2 cellular contexts compared by ENCODE assay signal in the genomic region with DNA sequence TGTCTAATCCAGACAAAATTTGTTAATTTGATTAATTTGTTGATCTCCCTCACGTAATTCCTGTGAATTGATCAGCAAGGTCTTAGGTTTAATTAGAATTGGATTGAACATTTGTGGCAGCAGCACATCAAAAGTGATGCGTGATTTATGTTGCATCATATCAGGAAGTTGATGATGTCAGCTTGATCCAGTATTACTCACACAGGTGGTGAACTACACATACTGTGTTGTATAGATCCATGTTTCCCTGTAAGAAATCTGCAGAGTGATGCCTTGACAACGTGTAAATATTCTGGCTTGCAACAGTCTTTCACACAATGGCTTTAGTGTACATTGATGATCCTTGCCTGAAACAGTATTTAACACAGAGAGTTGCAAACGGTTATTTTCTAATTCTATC.
TF ChIP-seq lines count a peak whose summit lies in the region.

No MANE protein-coding gene starts in this region.

TF ChIP-seq in IMR-90, 13 proteins besides CTCF, POLR2A, EP300 and RAD21:
- peak; percentile 72 for TF ChIP-seq CEBPB (IDR thresholded peaks at IDR 0.05; ENCODE audit: low read depth, low read length)
- no peak for TF ChIP-seq RCOR1 (IDR thresholded peaks at IDR 0.05; ENCODE audit: insufficient replicate concordance, low read length)
- no peak for TF ChIP-seq MXI1 (IDR thresholded peaks at IDR 0.05; ENCODE audit: borderline replicate concordance, low read depth, low read length)

TF ChIP-seq in K562, 482 proteins besides CTCF, POLR2A, EP300 and RAD21:
- TF ChIP-seq FOXA3 (CRISPR knock-in tag; conservative IDR thresholded peaks at IDR 0.05 in 1 of 2, IDR thresholded peaks at IDR 0.05 in 1 of 2) (no peak), CXXC5 (CRISPR knock-in tag; IDR thresholded peaks at IDR 0.05) (no peak), CEBPG (CRISPR knock-in tag; IDR thresholded peaks at IDR 0.05) (no peak), CEBPG (tag; conservative IDR thresholded peaks at IDR 0.05 in 1 of 2, IDR thresholded peaks at IDR 0.05 in 1 of 2) (peak in 1 of 2 experiments; percentile 39; a peak in 1 of 4 replicates), SIRT6 (IDR thresholded peaks at IDR 0.05; ENCODE audit: low read depth, low read length) (no peak), TAF7 (tag; IDR thresholded peaks at IDR 0.05) (no peak), MTF1 (CRISPR knock-in tag; IDR thresholded peaks at IDR 0.05; ENCODE audit: borderline replicate concordance) (no peak), CBFA2T3 (IDR thresholded peaks at IDR 0.05) (no peak), EWSR1 (IDR thresholded peaks at IDR 0.05; ENCODE audit: borderline replicate concordance, low read depth, partially characterized antibody) (no peak), MED1 (CRISPR knock-in tag; IDR thresholded peaks at IDR 0.05; ENCODE audit: borderline replicate concordance) (no peak), PHF8 (IDR thresholded peaks at IDR 0.05; ENCODE audit: borderline replicate concordance, low read length) (no peak), TRIM24 (IDR thresholded peaks at IDR 0.05) (peak in 1 of 2 experiments; percentile 27; a peak in 1 of 4 replicates)
- TF ChIP-seq, protein P1, sequence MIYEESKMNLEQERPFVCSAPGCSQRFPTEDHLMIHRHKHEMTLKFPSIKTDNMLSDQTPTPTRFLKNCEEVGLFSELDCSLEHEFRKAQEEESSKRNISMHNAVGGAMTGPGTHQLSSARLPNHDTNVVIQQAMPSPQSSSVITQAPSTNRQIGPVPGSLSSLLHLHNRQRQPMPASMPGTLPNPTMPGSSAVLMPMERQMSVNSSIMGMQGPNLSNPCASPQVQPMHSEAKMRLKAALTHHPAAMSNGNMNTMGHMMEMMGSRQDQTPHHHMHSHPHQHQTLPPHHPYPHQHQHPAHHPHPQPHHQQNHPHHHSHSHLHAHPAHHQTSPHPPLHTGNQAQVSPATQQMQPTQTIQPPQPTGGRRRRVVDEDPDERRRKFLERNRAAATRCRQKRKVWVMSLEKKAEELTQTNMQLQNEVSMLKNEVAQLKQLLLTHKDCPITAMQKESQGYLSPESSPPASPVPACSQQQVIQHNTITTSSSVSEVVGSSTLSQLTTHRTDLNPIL (CRISPR knock-in tag; IDR thresholded peaks at IDR 0.05), result no peak
- TF ChIP-seq, protein P2, sequence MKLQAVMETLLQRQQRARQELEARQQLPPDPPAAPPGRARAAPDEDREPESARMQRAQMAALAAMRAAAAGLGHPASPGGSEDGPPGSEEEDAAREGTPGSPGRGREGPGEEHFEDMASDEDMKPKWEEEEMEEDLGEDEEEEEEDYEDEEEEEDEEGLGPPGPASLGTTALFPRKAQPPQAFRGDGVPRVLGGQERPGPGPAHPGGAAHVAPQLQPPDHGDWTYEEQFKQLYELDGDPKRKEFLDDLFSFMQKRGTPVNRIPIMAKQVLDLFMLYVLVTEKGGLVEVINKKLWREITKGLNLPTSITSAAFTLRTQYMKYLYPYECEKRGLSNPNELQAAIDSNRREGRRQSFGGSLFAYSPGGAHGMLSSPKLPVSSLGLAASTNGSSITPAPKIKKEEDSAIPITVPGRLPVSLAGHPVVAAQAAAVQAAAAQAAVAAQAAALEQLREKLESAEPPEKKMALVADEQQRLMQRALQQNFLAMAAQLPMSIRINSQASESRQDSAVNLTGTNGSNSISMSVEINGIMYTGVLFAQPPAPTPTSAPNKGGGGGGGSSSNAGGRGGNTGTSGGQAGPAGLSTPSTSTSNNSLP (IDR thresholded peaks at IDR 0.05; ENCODE audit: borderline replicate concordance, low read depth, low read length), result no peak
- TF ChIP-seq, protein P3, sequence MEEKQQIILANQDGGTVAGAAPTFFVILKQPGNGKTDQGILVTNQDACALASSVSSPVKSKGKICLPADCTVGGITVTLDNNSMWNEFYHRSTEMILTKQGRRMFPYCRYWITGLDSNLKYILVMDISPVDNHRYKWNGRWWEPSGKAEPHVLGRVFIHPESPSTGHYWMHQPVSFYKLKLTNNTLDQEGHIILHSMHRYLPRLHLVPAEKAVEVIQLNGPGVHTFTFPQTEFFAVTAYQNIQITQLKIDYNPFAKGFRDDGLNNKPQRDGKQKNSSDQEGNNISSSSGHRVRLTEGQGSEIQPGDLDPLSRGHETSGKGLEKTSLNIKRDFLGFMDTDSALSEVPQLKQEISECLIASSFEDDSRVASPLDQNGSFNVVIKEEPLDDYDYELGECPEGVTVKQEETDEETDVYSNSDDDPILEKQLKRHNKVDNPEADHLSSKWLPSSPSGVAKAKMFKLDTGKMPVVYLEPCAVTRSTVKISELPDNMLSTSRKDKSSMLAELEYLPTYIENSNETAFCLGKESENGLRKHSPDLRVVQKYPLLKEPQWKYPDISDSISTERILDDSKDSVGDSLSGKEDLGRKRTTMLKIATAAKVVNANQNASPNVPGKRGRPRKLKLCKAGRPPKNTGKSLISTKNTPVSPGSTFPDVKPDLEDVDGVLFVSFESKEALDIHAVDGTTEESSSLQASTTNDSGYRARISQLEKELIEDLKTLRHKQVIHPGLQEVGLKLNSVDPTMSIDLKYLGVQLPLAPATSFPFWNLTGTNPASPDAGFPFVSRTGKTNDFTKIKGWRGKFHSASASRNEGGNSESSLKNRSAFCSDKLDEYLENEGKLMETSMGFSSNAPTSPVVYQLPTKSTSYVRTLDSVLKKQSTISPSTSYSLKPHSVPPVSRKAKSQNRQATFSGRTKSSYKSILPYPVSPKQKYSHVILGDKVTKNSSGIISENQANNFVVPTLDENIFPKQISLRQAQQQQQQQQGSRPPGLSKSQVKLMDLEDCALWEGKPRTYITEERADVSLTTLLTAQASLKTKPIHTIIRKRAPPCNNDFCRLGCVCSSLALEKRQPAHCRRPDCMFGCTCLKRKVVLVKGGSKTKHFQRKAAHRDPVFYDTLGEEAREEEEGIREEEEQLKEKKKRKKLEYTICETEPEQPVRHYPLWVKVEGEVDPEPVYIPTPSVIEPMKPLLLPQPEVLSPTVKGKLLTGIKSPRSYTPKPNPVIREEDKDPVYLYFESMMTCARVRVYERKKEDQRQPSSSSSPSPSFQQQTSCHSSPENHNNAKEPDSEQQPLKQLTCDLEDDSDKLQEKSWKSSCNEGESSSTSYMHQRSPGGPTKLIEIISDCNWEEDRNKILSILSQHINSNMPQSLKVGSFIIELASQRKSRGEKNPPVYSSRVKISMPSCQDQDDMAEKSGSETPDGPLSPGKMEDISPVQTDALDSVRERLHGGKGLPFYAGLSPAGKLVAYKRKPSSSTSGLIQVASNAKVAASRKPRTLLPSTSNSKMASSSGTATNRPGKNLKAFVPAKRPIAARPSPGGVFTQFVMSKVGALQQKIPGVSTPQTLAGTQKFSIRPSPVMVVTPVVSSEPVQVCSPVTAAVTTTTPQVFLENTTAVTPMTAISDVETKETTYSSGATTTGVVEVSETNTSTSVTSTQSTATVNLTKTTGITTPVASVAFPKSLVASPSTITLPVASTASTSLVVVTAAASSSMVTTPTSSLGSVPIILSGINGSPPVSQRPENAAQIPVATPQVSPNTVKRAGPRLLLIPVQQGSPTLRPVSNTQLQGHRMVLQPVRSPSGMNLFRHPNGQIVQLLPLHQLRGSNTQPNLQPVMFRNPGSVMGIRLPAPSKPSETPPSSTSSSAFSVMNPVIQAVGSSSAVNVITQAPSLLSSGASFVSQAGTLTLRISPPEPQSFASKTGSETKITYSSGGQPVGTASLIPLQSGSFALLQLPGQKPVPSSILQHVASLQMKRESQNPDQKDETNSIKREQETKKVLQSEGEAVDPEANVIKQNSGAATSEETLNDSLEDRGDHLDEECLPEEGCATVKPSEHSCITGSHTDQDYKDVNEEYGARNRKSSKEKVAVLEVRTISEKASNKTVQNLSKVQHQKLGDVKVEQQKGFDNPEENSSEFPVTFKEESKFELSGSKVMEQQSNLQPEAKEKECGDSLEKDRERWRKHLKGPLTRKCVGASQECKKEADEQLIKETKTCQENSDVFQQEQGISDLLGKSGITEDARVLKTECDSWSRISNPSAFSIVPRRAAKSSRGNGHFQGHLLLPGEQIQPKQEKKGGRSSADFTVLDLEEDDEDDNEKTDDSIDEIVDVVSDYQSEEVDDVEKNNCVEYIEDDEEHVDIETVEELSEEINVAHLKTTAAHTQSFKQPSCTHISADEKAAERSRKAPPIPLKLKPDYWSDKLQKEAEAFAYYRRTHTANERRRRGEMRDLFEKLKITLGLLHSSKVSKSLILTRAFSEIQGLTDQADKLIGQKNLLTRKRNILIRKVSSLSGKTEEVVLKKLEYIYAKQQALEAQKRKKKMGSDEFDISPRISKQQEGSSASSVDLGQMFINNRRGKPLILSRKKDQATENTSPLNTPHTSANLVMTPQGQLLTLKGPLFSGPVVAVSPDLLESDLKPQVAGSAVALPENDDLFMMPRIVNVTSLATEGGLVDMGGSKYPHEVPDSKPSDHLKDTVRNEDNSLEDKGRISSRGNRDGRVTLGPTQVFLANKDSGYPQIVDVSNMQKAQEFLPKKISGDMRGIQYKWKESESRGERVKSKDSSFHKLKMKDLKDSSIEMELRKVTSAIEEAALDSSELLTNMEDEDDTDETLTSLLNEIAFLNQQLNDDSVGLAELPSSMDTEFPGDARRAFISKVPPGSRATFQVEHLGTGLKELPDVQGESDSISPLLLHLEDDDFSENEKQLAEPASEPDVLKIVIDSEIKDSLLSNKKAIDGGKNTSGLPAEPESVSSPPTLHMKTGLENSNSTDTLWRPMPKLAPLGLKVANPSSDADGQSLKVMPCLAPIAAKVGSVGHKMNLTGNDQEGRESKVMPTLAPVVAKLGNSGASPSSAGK (IDR thresholded peaks at IDR 0.05), result no peak
- TF ChIP-seq, protein P4, sequence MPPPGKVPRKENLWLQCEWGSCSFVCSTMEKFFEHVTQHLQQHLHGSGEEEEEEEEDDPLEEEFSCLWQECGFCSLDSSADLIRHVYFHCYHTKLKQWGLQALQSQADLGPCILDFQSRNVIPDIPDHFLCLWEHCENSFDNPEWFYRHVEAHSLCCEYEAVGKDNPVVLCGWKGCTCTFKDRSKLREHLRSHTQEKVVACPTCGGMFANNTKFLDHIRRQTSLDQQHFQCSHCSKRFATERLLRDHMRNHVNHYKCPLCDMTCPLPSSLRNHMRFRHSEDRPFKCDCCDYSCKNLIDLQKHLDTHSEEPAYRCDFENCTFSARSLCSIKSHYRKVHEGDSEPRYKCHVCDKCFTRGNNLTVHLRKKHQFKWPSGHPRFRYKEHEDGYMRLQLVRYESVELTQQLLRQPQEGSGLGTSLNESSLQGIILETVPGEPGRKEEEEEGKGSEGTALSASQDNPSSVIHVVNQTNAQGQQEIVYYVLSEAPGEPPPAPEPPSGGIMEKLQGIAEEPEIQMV (tag; conservative IDR thresholded peaks at IDR 0.05; ENCODE audit: low read depth), result no peak
- TF ChIP-seq, protein P5, sequence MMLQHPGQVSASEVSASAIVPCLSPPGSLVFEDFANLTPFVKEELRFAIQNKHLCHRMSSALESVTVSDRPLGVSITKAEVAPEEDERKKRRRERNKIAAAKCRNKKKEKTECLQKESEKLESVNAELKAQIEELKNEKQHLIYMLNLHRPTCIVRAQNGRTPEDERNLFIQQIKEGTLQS (IDR thresholded peaks at IDR 0.05), result peak; percentile 78
- TF ChIP-seq, protein P5 (CRISPR knock-in tag; conservative IDR thresholded peaks at IDR 0.05), result no peak
